In genomic region chr17:80832888-80833583, GRCh38 we compare ENCODE assay signal across 8 cellular contexts.
DNase-seq lines count a peak whose midpoint lies in the region; ATAC-seq and TF ChIP-seq lines count a peak whose summit lies in the region.

No MANE protein-coding gene starts in this region.

- H3K36me3 ChIP-seq in mucosa of descending colon (ENCODE audit: low read depth) = no peaks in the 10 kb centered on the region

- ATAC-seq in GM21367 (IDR thresholded peaks at IDR 0.05; ENCODE audit: unreplicated experiment) (peak; percentile 70), mucosa of descending colon (peak; percentile 97)

- TF ChIP-seq CTCF in mucosa of descending colon (IDR thresholded peaks at IDR 0.05) = no peak

- intact Hi-C loops in mucosa of descending colon (cut with DNase I, micrococcal nuclease) = no loop called here

- peak overlapping the region; percentile 19 for H3K4me3 ChIP-seq in mucosa of descending colon

- peak; percentile 85 for DNase-seq in COLO668 (lab: John Stamatoyannopoulos, UW; ENCODE audit: unreplicated experiment)
- DNase-seq in HT1080 (ENCODE audit: low read depth) = peak; percentile 99
- DNase-seq in NOMO-1 treated with dmso at 0.1 percent for 144 hours (lab: John Stamatoyannopoulos, UW; ENCODE audit: unreplicated experiment) = peak; percentile 60
- DNase-seq in activated T-cell treated with anti-CD3 and anti-CD28 coated beads for 48 hours (ENCODE audit: low read depth) = peak; percentile 81
- DNase-seq in erythroblast (lab: John Stamatoyannopoulos, UW) = peak; percentile 67 to 87
- DNase-seq in mucosa of descending colon = peak; percentile 81 to 89 (median 85)
- DNase-seq in stimulated activated CD8-positive, alpha-beta memory T cell treated with anti-CD3 and anti-CD28 coated beads, Interleukin-2, amount 100 ng/mL, for 1 hour (ENCODE audit: low read depth in 2 of 2) = peak; percentile 45 to 58

- H3K9me3 ChIP-seq in mucosa of descending colon = no peaks in the 10 kb centered on the region

- TF ChIP-seq POLR2A in erythroblast (IDR thresholded peaks at IDR 0.05; ENCODE audit: low read length) = peak; percentile 38

- peaks cover 12% of the 10 kb centered on the region for H3K4me1 ChIP-seq in mucosa of descending colon (ENCODE audit: low read depth)

Comparison
In these comparisons a context has a peak if more than half of its experiments do, and no peak if none do; other contexts are left out.
1. Peak in every context shown above with its lines: DNase-seq, ATAC-seq and H3K4me3 ChIP-seq.